8 cellular contexts compared by ENCODE assay signal in the genomic region with DNA sequence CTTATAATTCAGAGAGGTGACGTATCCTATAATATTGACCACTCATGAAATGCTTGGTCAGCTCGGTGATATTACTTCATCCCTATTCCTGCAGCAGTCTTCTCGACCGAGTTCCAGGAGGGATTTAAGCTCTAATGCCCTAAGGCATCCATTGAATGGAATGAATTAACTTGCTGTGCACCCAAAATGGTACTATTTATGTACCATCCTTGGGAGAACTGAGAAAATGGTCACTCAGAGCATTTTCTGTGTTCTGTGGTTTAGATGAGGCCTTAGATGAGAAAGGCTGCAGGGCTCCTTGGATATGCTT. TPM values are rescaled to one million over a fixed set of nuclear protein-coding genes. Genes with fewer than 3 reads are reported as not detected.
DNase-seq lines count a peak whose midpoint lies in the region; ATAC-seq, FAIRE-seq and TF ChIP-seq lines count a peak whose summit lies in the region.

No MANE protein-coding gene starts in this region.

- no CpG with 5 or more reads among the region's 4 CpGs for WGBS in neuronal stem cell (ENCODE audit: extremely low coverage in 2 of 2, insufficient read length in 2 of 2, insufficient replicate concordance in 1 of 2), 2 donors

- peak overlapping the region; percentile 97 to 100 (median 99) for H3K4me3 Mint-ChIP-seq in CD4-positive, CD25-positive, alpha-beta regulatory T cell

- peaks cover 5% of the 10 kb centered on the region for H3K36me3 ChIP-seq in CD4-positive, CD25-positive, alpha-beta regulatory T cell (ENCODE audit: control insufficient read depth, insufficient read depth, low read length)
- H3K36me3 ChIP-seq in OCI-LY3 (replicated peaks; ENCODE audit: low read depth, low read length) (peaks cover 12% of the 10 kb centered on the region), endothelial cell of umbilical vein (ENCODE audit: control insufficient read depth in 2 of 2, extremely low read depth in 1 of 2, insufficient read depth in 2 of 2, low read length in 2 of 2) (no peaks in the 10 kb centered on the region), neuronal stem cell (replicated peaks in 1 of 2; ENCODE audit: control insufficient read depth in 2 of 2, insufficient read depth in 2 of 2, low read length in 2 of 2) (peaks cover 0 to 12% of the 10 kb centered on the region in 2 donors)

- peaks cover 52% of the 10 kb centered on the region for H3K4me1 ChIP-seq in CD4-positive, CD25-positive, alpha-beta regulatory T cell (ENCODE audit: control insufficient read depth, insufficient read depth, low read length, poor library complexity, severe bottlenecking)
- peaks cover 25% of the 10 kb centered on the region for H3K4me1 ChIP-seq in OCI-LY3 (ENCODE audit: low read length)
- H3K4me1 ChIP-seq in endothelial cell of umbilical vein (ENCODE audit: control insufficient read depth, extremely low read depth, insufficient read depth, low read length): peaks cover 30% of the 10 kb centered on the region
- H3K4me1 ChIP-seq in neuronal stem cell (ENCODE audit: control insufficient read depth in 2 of 2, insufficient read depth in 1 of 2, low read depth in 1 of 2, low read length in 2 of 2): peaks cover 7 to 9% of the 10 kb centered on the region in 2 donors

- POLR2A ChIA-PET in endothelial cell of umbilical vein (lab: Charles Lee): interaction anchor here (1.5 kb wide), 1 partner anchor 10 kb away, joined by 4 read pairs; no protein-coding TSS in a partner anchor

- no peak overlapping the region for H3K14ac ChIP-seq in neuronal stem cell (ENCODE audit: low read length)

- BruUV-seq in endothelial cell of umbilical vein (replicated peaks; lab: Mats Ljungman, UMichigan): TSS peak; percentile 51

- no peaks in the 10 kb centered on the region for H3K79me1 ChIP-seq in neuronal stem cell (ENCODE audit: low read depth, low read length)

- H4K8ac ChIP-seq in neuronal stem cell (ENCODE audit: low read depth, low read length): no peak overlapping the region

- peak overlapping the region; percentile 35 to 100 (median 100) for H3K27ac Mint-ChIP-seq in CD4-positive, CD25-positive, alpha-beta regulatory T cell

- no peak overlapping the region for H2BK15ac ChIP-seq in neuronal stem cell (ENCODE audit: low read length)

- no peak overlapping the region for H2AK5ac ChIP-seq in neuronal stem cell (ENCODE audit: low read depth, low read length)

- H3K4me2 ChIP-seq in OCI-LY3 (ENCODE audit: low read length) (peak overlapping the region; percentile 79), endothelial cell of umbilical vein (ENCODE audit: insufficient read depth, low read length) (peak overlapping the region; percentile 97), neuronal stem cell (ENCODE audit: insufficient read depth, low read length, poor library complexity, severe bottlenecking) (peak overlapping the region; percentile 44)

- H3K27me3 ChIP-seq in CD4-positive, CD25-positive, alpha-beta regulatory T cell (ENCODE audit: control insufficient read depth, insufficient read depth, low read length): no peaks in the 10 kb centered on the region
- no peaks in the 10 kb centered on the region for H3K27me3 ChIP-seq in OCI-LY3 (ENCODE audit: low read depth, low read length)
- peaks cover 0 to 1% of the 10 kb centered on the region in 2 experiments for H3K27me3 ChIP-seq in endothelial cell of umbilical vein (ENCODE audit: control insufficient read depth in 2 of 2, insufficient read depth in 2 of 2, low read length in 2 of 2)
- no peaks in the 10 kb centered on the region for H3K27me3 ChIP-seq in neuronal stem cell (ENCODE audit: control insufficient read depth in 3 of 3, insufficient read depth in 3 of 3, low read depth in 1 of 3, low read length in 3 of 3)

- no peak overlapping the region for H3K23ac ChIP-seq in neuronal stem cell (ENCODE audit: low read depth, low read length, poor library complexity)

- H2BK5ac ChIP-seq in neuronal stem cell (ENCODE audit: low read length): no peak overlapping the region

- H3K4ac ChIP-seq in neuronal stem cell (ENCODE audit: low read length): no peak overlapping the region

- no peak overlapping the region for H3K18ac ChIP-seq in neuronal stem cell (ENCODE audit: low read length)

- intact Hi-C loops in endothelial cell of umbilical vein (cut with micrococcal nuclease): loop anchor here (1.0 to 2.0 kb wide), 6 partner anchors 27 to 387 kb away; a partner anchor contains a TSS

- H3K9me3 Mint-ChIP-seq in CD4-positive, CD25-positive, alpha-beta regulatory T cell: no peaks in the 10 kb centered on the region

- H3K9ac ChIP-seq in OCI-LY3 (ENCODE audit: low read length): peak overlapping the region; percentile 99
- H3K9ac ChIP-seq in endothelial cell of umbilical vein (replicated peaks; ENCODE audit: extremely low read depth, insufficient read depth, low read length): peak overlapping the region; percentile 95
- peak overlapping the region; percentile 98 for H3K9ac ChIP-seq in neuronal stem cell (ENCODE audit: low read depth, low read length, poor library complexity)

- ATAC-seq in CD4-positive, CD25-positive, alpha-beta regulatory T cell (ENCODE audit: low read depth in 2 of 2): no peak
- no peak for ATAC-seq in HG02938 (IDR thresholded peaks at IDR 0.05; ENCODE audit: unreplicated experiment)
- ATAC-seq in GM21526 (IDR thresholded peaks at IDR 0.05; ENCODE audit: low FRiP score, unreplicated experiment): no peak

- H2AFZ ChIP-seq in OCI-LY3 (ENCODE audit: low read depth, low read length): peak overlapping the region; percentile 94
- peak overlapping the region; percentile 79 for H2AFZ ChIP-seq in endothelial cell of umbilical vein (ENCODE audit: low read depth, low read length)
- peak overlapping the region; percentile 93 for H2AFZ ChIP-seq in neuronal stem cell (ENCODE audit: low read length)

- H3K27ac ChIP-seq in CD4-positive, CD25-positive, alpha-beta regulatory T cell (ENCODE audit: insufficient read depth, low read length, poor library complexity, severe bottlenecking): peak overlapping the region; percentile 98
- H3K27ac ChIP-seq in OCI-LY3 (ENCODE audit: low read length) (peak overlapping the region; percentile 87), endothelial cell of umbilical vein (ENCODE audit: insufficient read depth, low read depth, low read length) (peak overlapping the region; percentile 83), neuronal stem cell (replicated peaks; ENCODE audit: low read length) (peak overlapping the region; percentile 96)

- no peaks in the 10 kb centered on the region for H3K9me3 ChIP-seq in CD4-positive, CD25-positive, alpha-beta regulatory T cell (ENCODE audit: control insufficient read depth in 2 of 2, low read length in 2 of 2)
- H3K9me3 ChIP-seq in OCI-LY3 (ENCODE audit: insufficient read depth, low read length) (no peaks in the 10 kb centered on the region), endothelial cell of umbilical vein (replicated peaks; ENCODE audit: control insufficient read depth, insufficient read depth, low read length) (no peaks in the 10 kb centered on the region), neuronal stem cell (replicated peaks in 1 of 2; ENCODE audit: control insufficient read depth in 2 of 2, insufficient read depth in 1 of 2, low read depth in 1 of 2, low read length in 2 of 2) (peaks cover 0 to 2% of the 10 kb centered on the region in 2 donors)

- H3K27me3 Mint-ChIP-seq in CD4-positive, CD25-positive, alpha-beta regulatory T cell: no peaks in the 10 kb centered on the region

- no peak for TF ChIP-seq POLR2A in endothelial cell of umbilical vein (IDR thresholded peaks at IDR 0.05; ENCODE audit: low read depth, low read length)

- no peak for DNase-seq in CD4-positive, CD25-positive, alpha-beta regulatory T cell
- no peak for DNase-seq in endothelial cell of umbilical vein (ENCODE audit: low read depth, low spot score)
- DNase-seq in neuronal stem cell (ENCODE audit: low spot score): no peak
- no peak for DNase-seq in GM10266 (ENCODE audit: extremely low spot score)
- no peak for DNase-seq in stimulated activated CD8-positive, alpha-beta memory T cell treated with anti-CD3 and anti-CD28 coated beads, Interleukin-4, amount 100 ng/mL, for 48 hours

- H3K4me3 ChIP-seq in CD4-positive, CD25-positive, alpha-beta regulatory T cell (ENCODE audit: low read depth, low read length): peak overlapping the region; percentile 96
- H3K4me3 ChIP-seq in OCI-LY3 (ENCODE audit: low read length): peak overlapping the region; percentile 94
- peak overlapping the region; percentile 89 to 98 (median 90) for H3K4me3 ChIP-seq in endothelial cell of umbilical vein (replicated peaks in 1 of 3; ENCODE audit: insufficient read depth in 1 of 3, low read depth in 1 of 3, low read length in 3 of 3)
- H3K4me3 ChIP-seq in neuronal stem cell (ENCODE audit: low read length in 2 of 2): peak overlapping the region; percentile 69 to 99

- H4K20me1 ChIP-seq in OCI-LY3 (ENCODE audit: insufficient read depth, low read length) (peaks cover 3% of the 10 kb centered on the region; the same call in 1 of the 2 replicates), endothelial cell of umbilical vein (replicated peaks; ENCODE audit: control insufficient read depth, extremely low read depth, insufficient read depth, low read length) (no peaks in the 10 kb centered on the region)

- H3K4me1 Mint-ChIP-seq in CD4-positive, CD25-positive, alpha-beta regulatory T cell: peaks cover 23 to 59% (median 39%) of the 10 kb centered on the region in 4 donors

- FAIRE-seq in endothelial cell of umbilical vein (lab: Jason Lieb, UNC): peak; percentile 55

- dilution Hi-C loops in endothelial cell of umbilical vein (cut with MboI; ENCODE audit: extremely low pct_ligation_motif_present, low sequenced_read_pairs): no loop called here

- H3K79me2 ChIP-seq in OCI-LY3 (ENCODE audit: low read length) (peaks cover 70% of the 10 kb centered on the region), endothelial cell of umbilical vein (ENCODE audit: control insufficient read depth, insufficient read depth, low read length) (peaks cover 37% of the 10 kb centered on the region)

- no peak overlapping the region for H2BK12ac ChIP-seq in neuronal stem cell (ENCODE audit: low read length)

- no peak overlapping the region for H2BK120ac ChIP-seq in neuronal stem cell (ENCODE audit: low read depth, low read length)

- no peaks in the 10 kb centered on the region for H3K9me1 ChIP-seq in endothelial cell of umbilical vein (replicated peaks; ENCODE audit: control insufficient read depth, extremely low read depth, insufficient read depth, low read length)

- H4K91ac ChIP-seq in neuronal stem cell (ENCODE audit: low read depth, low read length, poor library complexity): no peak overlapping the region

- TF ChIP-seq CTCF in OCI-LY3 (IDR thresholded peaks at IDR 0.05; ENCODE audit: low read depth, low read length): no peak
- TF ChIP-seq CTCF in endothelial cell of umbilical vein (IDR thresholded peaks at IDR 0.05; ENCODE audit: extremely low read depth in 1 of 2, insufficient read depth in 1 of 2, low read depth in 1 of 2, low read length in 2 of 2): no peak
- TF ChIP-seq CTCF in GM10266 (IDR thresholded peaks at IDR 0.05; ENCODE audit: control insufficient read depth, insufficient read depth, low read depth, missing control alignments): no peak

- CTCF ChIA-PET in endothelial cell of umbilical vein (lab: Charles Lee): interaction anchor here (1.1 to 6.0 kb wide), 7 partner anchors 14 to 157 kb away, joined by 3 to 47 read pairs (median 9); no protein-coding TSS in a partner anchor

- peaks cover 5% of the 10 kb centered on the region for H3K36me3 Mint-ChIP-seq in CD4-positive, CD25-positive, alpha-beta regulatory T cell

RNA-seq across cellular contexts. Expression of a gene that starts 0.6 kb away (rescaled TPM):
- total RNA-seq in CD4-positive, CD25-positive, alpha-beta regulatory T cell: 66.3 TPM
- polyA plus RNA-seq in CD4-positive, CD25-positive, alpha-beta regulatory T cell: 10 to 100 TPM; 37.9 to 53.1 (median 46.3) TPM
- total RNA-seq in endothelial cell of umbilical vein: 39.2 and 43.4 TPM in 2 replicates
- 5.5 and 8.2 TPM in 2 replicates for polyA plus RNA-seq in endothelial cell of umbilical vein
- polyA plus RNA-seq in endothelial cell of umbilical vein (2011; cell fraction: cytosol; rRNA removed): 12.1 and 14.7 TPM in 2 replicates
- 10.3 and 12.0 TPM in 2 replicates for polyA plus RNA-seq in endothelial cell of umbilical vein (2011; cell fraction: nucleus; rRNA removed)
- 39.8 and 50.0 TPM in 2 replicates for polyA plus RNA-seq in endothelial cell of umbilical vein (2012)
- polyA minus RNA-seq in endothelial cell of umbilical vein: 17.0 and 22.4 TPM in 2 replicates
- polyA minus RNA-seq in endothelial cell of umbilical vein (2011; cell fraction: cytosol; rRNA and poly(A)+ RNA removed): 16.1 TPM
- 10.6 and 15.1 TPM in 2 replicates for polyA minus RNA-seq in endothelial cell of umbilical vein (2011; cell fraction: nucleus; rRNA and poly(A)+ RNA removed)
- polyA plus RNA-seq in neuronal stem cell (2013, experiment 1 of 2): 32.4 TPM
- 32.6 TPM for polyA plus RNA-seq in neuronal stem cell (2013, experiment 2 of 2)

RNA-seq across cellular contexts. Expression of a gene that starts 47.0 kb away (rescaled TPM):
- 47.3 TPM for total RNA-seq in CD4-positive, CD25-positive, alpha-beta regulatory T cell
- polyA plus RNA-seq in CD4-positive, CD25-positive, alpha-beta regulatory T cell: 100 to 1,000 TPM in 3 of 4 donors, 10 to 100 TPM in 1; 98.4 to 160 (median 127) TPM
- 6.6 and 17.9 TPM in 2 replicates for total RNA-seq in endothelial cell of umbilical vein
- 11.3 and 12.9 TPM in 2 replicates for polyA plus RNA-seq in endothelial cell of umbilical vein
- polyA plus RNA-seq in endothelial cell of umbilical vein (2011; cell fraction: cytosol; rRNA removed): 12.3 and 13.4 TPM in 2 replicates
- polyA plus RNA-seq in endothelial cell of umbilical vein (2011; cell fraction: nucleus; rRNA removed): 6.3 and 7.4 TPM in 2 replicates
- 21.4 and 23.0 TPM in 2 replicates for polyA plus RNA-seq in endothelial cell of umbilical vein (2012)
- 16.3 and 33.6 TPM in 2 replicates for polyA minus RNA-seq in endothelial cell of umbilical vein
- polyA minus RNA-seq in endothelial cell of umbilical vein (2011; cell fraction: cytosol; rRNA and poly(A)+ RNA removed): 16.1 TPM
- 5.3 and 7.2 TPM in 2 replicates for polyA minus RNA-seq in endothelial cell of umbilical vein (2011; cell fraction: nucleus; rRNA and poly(A)+ RNA removed)
- polyA plus RNA-seq in neuronal stem cell (2013, experiment 1 of 2): 0.47 TPM
- polyA plus RNA-seq in neuronal stem cell (2013, experiment 2 of 2): 0.48 TPM

Comparison
In these comparisons a context has a peak if more than half of its experiments do, and no peak if none do; other contexts are left out.
1. H3K4me2 ChIP-seq: peak in every context shown above with its lines; median percentile 97 in endothelial cell of umbilical vein; 79 in OCI-LY3; 44 in neuronal stem cell.